Comparison of ENCODE assay signal across 1 cellular context in genomic region chr16:89132194-89133005, GRCh38.
TF ChIP-seq lines count a peak whose summit lies in the region.

No MANE protein-coding gene starts in this region.

TF ChIP-seq in GM23338, 12 proteins besides CTCF, POLR2A, EP300 and RAD21 (continued from another document):
- no peak for TF ChIP-seq ZNF462 (CRISPR knock-in tag; IDR thresholded peaks at IDR 0.05)
- no peak for TF ChIP-seq ETS1 (IDR thresholded peaks at IDR 0.05)
- no peak for TF ChIP-seq EZH2phosphoT487 (IDR thresholded peaks at IDR 0.05; ENCODE audit: unreplicated experiment)
- TF ChIP-seq ZNF331 (CRISPR knock-in tag; IDR thresholded peaks at IDR 0.05; ENCODE audit: low read depth), result no peak
- no peak for TF ChIP-seq CREB1 (CRISPR knock-in tag; IDR thresholded peaks at IDR 0.05; ENCODE audit: low read depth)
- no peak for TF ChIP-seq ZNF114 (CRISPR knock-in tag; IDR thresholded peaks at IDR 0.05)
- no peak for TF ChIP-seq EZH2 (IDR thresholded peaks at IDR 0.05; ENCODE audit: low read depth, unreplicated experiment)
- TF ChIP-seq JUNB (IDR thresholded peaks at IDR 0.05; ENCODE audit: unreplicated experiment), result no peak
- no peak for TF ChIP-seq REST (IDR thresholded peaks at IDR 0.05; ENCODE audit: unreplicated experiment)
